In genomic region chrX:71052721-71053120, GRCh38 we compare ENCODE assay signal across 11 cellular contexts. TPM values are rescaled to one million over a fixed set of nuclear protein-coding genes. Genes with fewer than 3 reads are reported as not detected.
DNase-seq lines count a peak whose midpoint lies in the region; ATAC-seq and TF ChIP-seq lines count a peak whose summit lies in the region.
"Had no signal": no experiment of that assay in that cellular context is flagged by ENCODE, and none has a peak within 500 bp of the region (broad histone marks: within the 10 kb centered on the region; RNA-seq: fewer than 3 reads in every experiment).

No MANE protein-coding gene starts in this region.

- TF ChIP-seq CTCF in natural killer cell (IDR thresholded peaks at IDR 0.05) (no peak), psoas muscle (IDR thresholded peaks at IDR 0.05) (no peak)

- no peak for DNase-seq in activated CD4-positive, alpha-beta memory T cell treated with anti-CD3 and anti-CD28 coated beads, Interleukin-2, amount 10 ng/mL, durations not matched to agents 7 days and 5 days
- DNase-seq in natural killer cell (no peak), NCI-H510A treated with DMSO at 0.1 percent for 48 hours (lab: John Stamatoyannopoulos, UW) (no peak), psoas muscle (no peak), NOMO-1 treated with DMSO at 0.1 percent for 48 hours (lab: John Stamatoyannopoulos, UW; ENCODE audit: unreplicated experiment) (no peak)
- DNase-seq: activated CD8-positive, alpha-beta memory T cell treated with anti-CD3 and anti-CD28 coated beads for 24 hours had no signal

- peaks cover 15% of the 10 kb centered on the region for H3K36me3 Mint-ChIP-seq in activated CD4-positive, alpha-beta memory T cell treated with anti-CD3 and anti-CD28 coated beads, Interleukin-2, amount 10 ng/mL, durations not matched to agents 7 days and 5 days (ENCODE audit: low read depth)
- H3K36me3 Mint-ChIP-seq in natural killer cell: no peaks in the 10 kb centered on the region

- H3K4me1 Mint-ChIP-seq in activated CD4-positive, alpha-beta memory T cell treated with anti-CD3 and anti-CD28 coated beads, Interleukin-2, amount 10 ng/mL, durations not matched to agents 7 days and 5 days: peaks cover 17% of the 10 kb centered on the region
- H3K4me1 Mint-ChIP-seq in natural killer cell: peaks cover 5 to 6% of the 10 kb centered on the region in 2 donors

- CTCF ChIA-PET in activated CD4-positive, alpha-beta memory T cell treated with anti-CD3 and anti-CD28 coated beads, Interleukin-2, amount 10 ng/mL, durations not matched to agents 7 days and 5 days (lab: Charles Lee): interaction anchor here (1.6 kb wide), 1 partner anchor 124 kb away, joined by 3 read pairs; no protein-coding TSS in a partner anchor

- H3K9me3 Mint-ChIP-seq in activated CD4-positive, alpha-beta memory T cell treated with anti-CD3 and anti-CD28 coated beads, Interleukin-2, amount 10 ng/mL, durations not matched to agents 7 days and 5 days: no peaks in the 10 kb centered on the region
- H3K9me3 Mint-ChIP-seq in natural killer cell: no peaks in the 10 kb centered on the region

- H3K27ac Mint-ChIP-seq in activated CD4-positive, alpha-beta memory T cell treated with anti-CD3 and anti-CD28 coated beads, Interleukin-2, amount 10 ng/mL, durations not matched to agents 7 days and 5 days: no peak overlapping the region
- H3K27ac Mint-ChIP-seq in natural killer cell: peak overlapping the region; percentile 71 to 75

- no peaks in the 10 kb centered on the region for H3K4me1 ChIP-seq in psoas muscle
- H3K4me1 ChIP-seq: Peyer's patch had no signal

- no peaks in the 10 kb centered on the region for H3K9me3 ChIP-seq in psoas muscle
- H3K9me3 ChIP-seq: Peyer's patch had no signal

- no peaks in the 10 kb centered on the region for H3K27me3 ChIP-seq in psoas muscle (ENCODE audit: insufficient read depth in 3 of 3, low read length in 2 of 3)
- H3K27me3 ChIP-seq: Peyer's patch had no signal

- H3K4me3 Mint-ChIP-seq in activated CD4-positive, alpha-beta memory T cell treated with anti-CD3 and anti-CD28 coated beads, Interleukin-2, amount 10 ng/mL, durations not matched to agents 7 days and 5 days: peak overlapping the region; percentile 53
- peak overlapping the region; percentile 57 for H3K4me3 Mint-ChIP-seq in natural killer cell

- ATAC-seq in GM18909 (IDR thresholded peaks at IDR 0.05; ENCODE audit: poor library complexity, unreplicated experiment) (peak; percentile 34), HG02610 (IDR thresholded peaks at IDR 0.05; ENCODE audit: unreplicated experiment) (peak; percentile 16), natural killer cell (peak; percentile 31 to 57 (median 46)), psoas muscle (no peak)

- WGBS in psoas muscle, 3 donors: 42 to 69% (median 61%) methylated on average over 7 of the region's 7 CpGs

- H3K27me3 Mint-ChIP-seq in activated CD4-positive, alpha-beta memory T cell treated with anti-CD3 and anti-CD28 coated beads, Interleukin-2, amount 10 ng/mL, durations not matched to agents 7 days and 5 days: no peaks in the 10 kb centered on the region
- H3K27me3 Mint-ChIP-seq in natural killer cell (ENCODE audit: low read depth in 2 of 2): no peaks in the 10 kb centered on the region

- H3K27ac ChIP-seq in psoas muscle: no peak overlapping the region
- H3K27ac ChIP-seq: Peyer's patch had no signal

- no peak overlapping the region for H3K4me3 ChIP-seq in psoas muscle
- H3K4me3 ChIP-seq: Peyer's patch had no signal

- intact Hi-C loops in natural killer cell (cut with micrococcal nuclease): no loop called here
- intact Hi-C loops in psoas muscle (cut with DNase I): no loop called here

- POLR2A ChIA-PET in activated CD4-positive, alpha-beta memory T cell treated with anti-CD3 and anti-CD28 coated beads, Interleukin-2, amount 10 ng/mL, durations not matched to agents 7 days and 5 days (lab: Charles Lee): interaction anchor here (0.9 to 1.9 kb wide), 2 partner anchors 59 to 65 kb away, joined by 3 to 8 read pairs; partner anchors contain the start of genes IL2RG and MED12

- H3K36me3 ChIP-seq in psoas muscle (ENCODE audit: insufficient read depth in 1 of 2, low read depth in 1 of 2): no peaks in the 10 kb centered on the region
- H3K36me3 ChIP-seq: Peyer's patch had no signal

RNA-seq across cellular contexts. Expression of gene SNX12, which starts 15.4 kb away (rescaled TPM):
- 10 to 100 TPM; 43.2 to 43.5 TPM for total RNA-seq in activated CD4-positive, alpha-beta memory T cell treated with anti-CD3 and anti-CD28 coated beads, Interleukin-2, amount 10 ng/mL, durations not matched to agents 7 days and 5 days
- total RNA-seq in natural killer cell (10 to 100 TPM; 36.0 to 40.1 (median 38.6) TPM), psoas muscle (10 to 100 TPM; 28.0 to 55.6 (median 39.1) TPM)
- 10 to 100 TPM; 28.0 to 46.9 (median 28.3) TPM for polyA plus RNA-seq in psoas muscle

RNA-seq across cellular contexts. Expression of gene FOXO4, which starts 42.9 kb away (rescaled TPM):
- 10 to 100 TPM; 18.4 to 20.4 TPM for total RNA-seq in activated CD4-positive, alpha-beta memory T cell treated with anti-CD3 and anti-CD28 coated beads, Interleukin-2, amount 10 ng/mL, durations not matched to agents 7 days and 5 days
- total RNA-seq in natural killer cell (10 to 100 TPM; 47.3 to 57.2 (median 51.2) TPM), psoas muscle (10 to 100 TPM; 55.1 to 80.7 (median 63.5) TPM)
- 10 to 100 TPM; 14.6 to 56.5 (median 31.7) TPM for polyA plus RNA-seq in psoas muscle

RNA-seq across cellular contexts. Expression of gene CXorf65, which starts 53.8 kb away (rescaled TPM):
- total RNA-seq in activated CD4-positive, alpha-beta memory T cell treated with anti-CD3 and anti-CD28 coated beads, Interleukin-2, amount 10 ng/mL, durations not matched to agents 7 days and 5 days: 10 to 100 TPM; 26.4 to 29.9 TPM
- total RNA-seq in natural killer cell (100 to 1,000 TPM in 1 of 3 donors, 10 to 100 TPM in 2; 55.8 to 117 (median 92.8) TPM), psoas muscle (not detected)
- polyA plus RNA-seq in psoas muscle: not detected
- total RNA-seq: cardiac septum, frontal cortex, Peyer's patch had no signal

RNA-seq across cellular contexts. Expression of gene IL2RG, which starts 58.7 kb away (rescaled TPM):
- total RNA-seq in activated CD4-positive, alpha-beta memory T cell treated with anti-CD3 and anti-CD28 coated beads, Interleukin-2, amount 10 ng/mL, durations not matched to agents 7 days and 5 days: 100 to 1,000 TPM; 633 to 637 TPM
- total RNA-seq in natural killer cell (100 to 1,000 TPM; 506 to 577 (median 550) TPM), psoas muscle (1 to 10 TPM in 3 of 4 donors, under 1 TPM in 1; 0.93 to 1.5 (median 1.2) TPM)
- 1 to 10 TPM; 1.2 to 2.8 (median 1.6) TPM for polyA plus RNA-seq in psoas muscle
- total RNA-seq: frontal cortex had no signal

Comparison
In these comparisons a context has a peak if more than half of its experiments do, and no peak if none do; other contexts are left out.
1. ATAC-seq: peak in GM18909 (single experiment), HG02610 (single experiment) and natural killer cell (3 of 3); none in psoas muscle (0 of 4).
2. RNA of gene CXorf65, which starts 53.8 kb away (total RNA-seq): 55.8 to 117 TPM in natural killer cell and 26.4 to 29.9 TPM in activated CD4-positive, alpha-beta memory T cell treated with anti-CD3 and anti-CD28 coated beads, Interleukin-2, amount 10 ng/mL, durations not matched to agents 7 days and 5 days; not detected in psoas muscle; every median in the first group is over 10 times any median in the second.